ENCODE assay signal across 8 cellular contexts in genomic region chr9:112378441-112379176, GRCh38. TPM values are rescaled to one million over a fixed set of nuclear protein-coding genes. Genes with fewer than 3 reads are reported as not detected.
DNase-seq lines count a peak whose midpoint lies in the region; ATAC-seq and TF ChIP-seq lines count a peak whose summit lies in the region.

No MANE protein-coding gene starts in this region.

- no peaks in the 10 kb centered on the region for H3K9me3 ChIP-seq in AG04450 (ENCODE audit: control insufficient read depth, insufficient read depth, low read length)
- no peaks in the 10 kb centered on the region for H3K9me3 ChIP-seq in WERI-Rb-1 (ENCODE audit: severe bottlenecking)
- no peaks in the 10 kb centered on the region for H3K9me3 ChIP-seq in vagina

- H3K27me3 ChIP-seq in AG04450 (ENCODE audit: control insufficient read depth, insufficient read depth, low read length), result no peaks in the 10 kb centered on the region
- H3K27me3 ChIP-seq in WERI-Rb-1 (ENCODE audit: insufficient read depth, low read depth, severe bottlenecking), result no peaks in the 10 kb centered on the region
- no peaks in the 10 kb centered on the region for H3K27me3 ChIP-seq in vagina

- no peaks in the 10 kb centered on the region for H3K27me3 Mint-ChIP-seq in natural killer cell (ENCODE audit: low read depth in 2 of 2)

- CTCF ChIA-PET in AG04450 (lab: Charles Lee), result interaction anchor here (1.9 to 2.0 kb wide), 3 partner anchors 16 to 333 kb away, joined by 6 to 17 read pairs (median 13); no protein-coding TSS in a partner anchor

- H3K27ac Mint-ChIP-seq in natural killer cell, result peak overlapping the region; percentile 97 to 98

- no peak for TF ChIP-seq CTCF in AG04450 (IDR thresholded peaks at IDR 0.05; ENCODE audit: low read depth, low read length)
- TF ChIP-seq CTCF in WERI-Rb-1 (IDR thresholded peaks at IDR 0.05; ENCODE audit: low read depth, low read length), result no peak
- no peak for TF ChIP-seq CTCF in epithelial cell of esophagus (IDR thresholded peaks at IDR 0.05; ENCODE audit: insufficient read depth, low read depth, low read length, missing control alignments)
- TF ChIP-seq CTCF in natural killer cell (IDR thresholded peaks at IDR 0.05), result no peak
- no peak for TF ChIP-seq CTCF in vagina (IDR thresholded peaks at IDR 0.05)

- peak; percentile 6 for ATAC-seq in GM18907 (IDR thresholded peaks at IDR 0.05; ENCODE audit: unreplicated experiment)
- peak; percentile 5 for ATAC-seq in HG03460 (IDR thresholded peaks at IDR 0.05; ENCODE audit: unreplicated experiment)
- ATAC-seq in natural killer cell, result peak; percentile 1 to 11 (median 2)

- peaks cover 39 to 48% of the 10 kb centered on the region in 2 donors for H3K4me1 Mint-ChIP-seq in natural killer cell

- H3K36me3 ChIP-seq in WERI-Rb-1, result peaks cover 2% of the 10 kb centered on the region
- no peaks in the 10 kb centered on the region for H3K36me3 ChIP-seq in vagina

- peaks cover 31% of the 10 kb centered on the region for H3K4me1 ChIP-seq in vagina

- no peaks in the 10 kb centered on the region for H3K36me3 Mint-ChIP-seq in natural killer cell

- POLR2A ChIA-PET in AG04450 (lab: Yijun Ruan, JAX), result interaction anchor here (0.6 to 2.3 kb wide), 6 partner anchors 45 to 455 kb away, joined by 3 to 15 read pairs (median 4); partner anchors contain the start of genes INIP and PTBP3

- no peaks in the 10 kb centered on the region for H3K9me3 Mint-ChIP-seq in natural killer cell

- TF ChIP-seq POLR2A in vagina (IDR thresholded peaks at IDR 0.05), result no peak

- peak overlapping the region; percentile 91 for H3K4me3 ChIP-seq in AG04450 (ENCODE audit: low read depth, low read length)
- H3K4me3 ChIP-seq in WERI-Rb-1 (ENCODE audit: low read depth, low read length), result peak overlapping the region; percentile 71
- peak overlapping the region; percentile 78 for H3K4me3 ChIP-seq in epithelial cell of esophagus (ENCODE audit: low read length)
- H3K4me3 ChIP-seq in vagina, result peak overlapping the region; percentile 85 to 94

- peak overlapping the region; percentile 100 for H3K4me3 Mint-ChIP-seq in natural killer cell

- intact Hi-C loops in natural killer cell (cut with micrococcal nuclease), result loop anchor here (2.0 kb wide), 1 partner anchor 44 kb away; no protein-coding TSS in a partner anchor
- intact Hi-C loops in vagina (cut with DNase I), result no loop called here

- DNase-seq in AG04450 (ENCODE audit: low read depth, low spot score) (no peak), WERI-Rb-1 (peak; percentile 51), epithelial cell of esophagus (ENCODE audit: low read depth) (peak; percentile 60), natural killer cell (no peak), vagina (ENCODE audit: extremely low spot score in 2 of 2) (no peak), HuH-7 (ENCODE audit: low spot score) (no peak)

- H3K27ac ChIP-seq in AG04450 (ENCODE audit: low read depth, low read length) (peak overlapping the region; percentile 97), WERI-Rb-1 (peak overlapping the region; percentile 99), vagina (peak overlapping the region; percentile 95)

RNA-seq across cellular contexts. Expression of gene HSDL2, which starts 1.3 kb away (rescaled TPM):
- polyA plus RNA-seq in AG04450 (2011; rRNA removed), result 35.7 and 47.0 TPM in 2 replicates
- 32.5 and 60.0 TPM in 2 replicates for polyA minus RNA-seq in AG04450 (2011; rRNA and poly(A)+ RNA removed)
- total RNA-seq in natural killer cell (10 to 100 TPM in 1 of 3 donors, 1 to 10 TPM in 2; 7.9 to 18.3 (median 8.6) TPM), vagina (25.8 TPM)

RNA-seq across cellular contexts. Expression of gene PTBP3, which starts 45.2 kb away (rescaled TPM):
- polyA plus RNA-seq in AG04450 (2011; rRNA removed), result 28.7 and 34.8 TPM in 2 replicates
- polyA minus RNA-seq in AG04450 (2011; rRNA and poly(A)+ RNA removed), result 64.1 and 65.0 TPM in 2 replicates
- total RNA-seq in natural killer cell (100 to 1,000 TPM; 135 to 156 (median 140) TPM), vagina (58.9 TPM)

Comparison
In these comparisons a context has a peak if more than half of its experiments do, and no peak if none do; other contexts are left out.
1. DNase-seq: peak in WERI-Rb-1 (single experiment) and epithelial cell of esophagus (single experiment); none in AG04450 (single experiment), natural killer cell (single experiment), vagina (0 of 2) and HuH-7 (single experiment).
2. Peak in every context shown above with its lines, with median percentiles within 50 percentile points of each other: H3K27ac ChIP-seq, H3K4me3 ChIP-seq and ATAC-seq.